In the genomic region with DNA sequence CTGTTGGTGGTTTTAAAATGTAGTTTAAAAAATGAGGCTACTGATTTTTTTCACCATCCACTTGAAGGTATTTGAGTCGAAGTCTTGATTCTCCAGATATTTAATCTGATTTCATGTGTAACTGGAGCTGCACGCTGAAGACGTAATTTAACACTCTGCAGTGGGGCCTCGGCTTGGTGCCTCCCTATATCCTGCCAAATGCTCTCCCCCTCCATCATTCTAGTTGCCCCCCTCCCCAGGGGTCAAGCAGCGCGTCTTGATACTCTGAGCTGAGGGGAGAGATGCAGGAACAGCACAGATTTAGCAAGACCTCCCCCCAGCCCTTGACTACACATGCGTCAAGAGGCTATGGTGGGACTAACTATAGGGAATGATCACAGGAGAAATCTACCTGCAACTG, we compare ENCODE assay signal across 1 cellular context.
TF ChIP-seq lines count a peak whose summit lies in the region.

No MANE protein-coding gene starts in this region.

TF ChIP-seq in GM23338, 12 proteins besides CTCF, POLR2A, EP300 and RAD21 (continued from another document):
- TF ChIP-seq EZH2 (IDR thresholded peaks at IDR 0.05; ENCODE audit: low read depth, unreplicated experiment): no peak
- no peak for TF ChIP-seq ZNF331 (CRISPR knock-in tag; IDR thresholded peaks at IDR 0.05; ENCODE audit: low read depth)
TF ChIP-seq in GM23338: peak in this region for 0.
